In genomic region chr12:56042430-56043203, GRCh38 we compare ENCODE assay signal across 8 cellular contexts. TPM values are rescaled to one million over a fixed set of nuclear protein-coding genes. Genes with fewer than 3 reads are reported as not detected.
DNase-seq lines count a peak whose midpoint lies in the region; ATAC-seq and TF ChIP-seq lines count a peak whose summit lies in the region.

No MANE protein-coding gene starts in this region.

- peak overlapping the region; percentile 97 for H3K9ac ChIP-seq in SK-N-SH

- intact Hi-C loops in testis (cut with DNase I; ENCODE audit: low total_unique reads), result no loop called here

- peak overlapping the region; percentile 81 to 93 for H3K4me3 ChIP-seq in SK-N-SH (ENCODE audit: low read depth in 2 of 2, low read length in 1 of 2)
- H3K4me3 ChIP-seq in kidney epithelial cell (ENCODE audit: low read depth, low read length), result peak overlapping the region; percentile 90
- H3K4me3 ChIP-seq in testis, result peak overlapping the region; percentile 88 to 97

- no peak for TF ChIP-seq EP300 in SK-N-SH (IDR thresholded peaks at IDR 0.05; ENCODE audit: borderline replicate concordance in 1 of 2, low read depth in 1 of 2, low read length in 1 of 2)

- H3K4me1 Mint-ChIP-seq in activated naive CD8-positive, alpha-beta T cell treated with anti-CD3 and anti-CD28 coated beads, Interleukin-2, amount 50 U/mL, for 24 hours, result peaks cover 74% of the 10 kb centered on the region

- no peaks in the 10 kb centered on the region for H3K27me3 Mint-ChIP-seq in activated naive CD8-positive, alpha-beta T cell treated with anti-CD3 and anti-CD28 coated beads, Interleukin-2, amount 50 U/mL, for 24 hours

- 3% methylated on average over 29 of the region's 29 CpGs for WGBS in SK-N-SH (ENCODE audit: low lambda C conversion rate)
- WGBS in testis, 2 donors, result 6 to 7% methylated on average over 21 to 29 of the region's 29 CpGs

- CTCF ChIA-PET in SK-N-SH (lab: Yijun Ruan, JAX), result interaction anchor here (1.1 kb wide), 1 partner anchor 61 kb away, joined by 3 read pairs; the partner anchor contains the start of gene PA2G4

- no peak for DNase-seq in SK-N-SH
- no peak for DNase-seq in activated naive CD8-positive, alpha-beta T cell treated with anti-CD3 and anti-CD28 coated beads, Interleukin-2, amount 50 U/mL, for 24 hours
- DNase-seq in kidney epithelial cell (ENCODE audit: low read depth), result no peak
- no peak for DNase-seq in testis
- no peak for DNase-seq in NCI-H2029 (lab: John Stamatoyannopoulos, UW)
- no peak for DNase-seq in iPS-NIHi11 (ENCODE audit: low spot score)
- DNase-seq in SK-N-DZ (ENCODE audit: low spot score), result no peak

- peaks cover 46% of the 10 kb centered on the region for H3K36me3 Mint-ChIP-seq in activated naive CD8-positive, alpha-beta T cell treated with anti-CD3 and anti-CD28 coated beads, Interleukin-2, amount 50 U/mL, for 24 hours (ENCODE audit: low read depth)

- H3K4me2 ChIP-seq in SK-N-SH, result peak overlapping the region; percentile 82

- H3F3A ChIP-seq in SK-N-SH (replicated peaks; ENCODE audit: insufficient read depth), result peaks cover 40% of the 10 kb centered on the region

- H2AFZ ChIP-seq in SK-N-SH (ENCODE audit: low read depth), result no peak overlapping the region; the same call in 1 of the 2 replicates

- peaks cover 6 to 10% of the 10 kb centered on the region in 2 experiments for H3K4me1 ChIP-seq in SK-N-SH (ENCODE audit: control insufficient read depth in 1 of 2, insufficient read depth in 2 of 2, low read depth in 1 of 2, low read length in 1 of 2)
- H3K4me1 ChIP-seq in testis, result peaks cover 10% of the 10 kb centered on the region

- H3K36me3 ChIP-seq in SK-N-SH (replicated peaks in 1 of 2; ENCODE audit: control insufficient read depth in 1 of 2, insufficient read depth in 2 of 2, low read length in 1 of 2), result peaks cover 25 to 29% of the 10 kb centered on the region in 2 experiments
- H3K36me3 ChIP-seq in kidney epithelial cell (ENCODE audit: control insufficient read depth, insufficient read depth, low read length), result peaks cover 2% of the 10 kb centered on the region
- no peaks in the 10 kb centered on the region for H3K36me3 ChIP-seq in testis (ENCODE audit: low read depth, missing control alignments)

- TF ChIP-seq CTCF in SK-N-SH (IDR thresholded peaks at IDR 0.05), result no peak
- no peak for TF ChIP-seq CTCF in kidney epithelial cell (IDR thresholded peaks at IDR 0.05; ENCODE audit: insufficient read depth, low read length, poor library complexity, severe bottlenecking)
- TF ChIP-seq CTCF in testis (IDR thresholded peaks at IDR 0.05), result no peak

- peaks cover 14% of the 10 kb centered on the region for H4K20me1 ChIP-seq in SK-N-SH (ENCODE audit: insufficient read depth)

- H3K27ac Mint-ChIP-seq in activated naive CD8-positive, alpha-beta T cell treated with anti-CD3 and anti-CD28 coated beads, Interleukin-2, amount 50 U/mL, for 24 hours, result peak overlapping the region; percentile 100

- no peak for TF ChIP-seq POLR2A in testis (IDR thresholded peaks at IDR 0.05)

- H3K9me2 ChIP-seq in SK-N-SH, result no peaks in the 10 kb centered on the region

- H3K9me3 ChIP-seq in SK-N-SH, result no peaks in the 10 kb centered on the region
- H3K9me3 ChIP-seq in testis, result no peaks in the 10 kb centered on the region

- POLR2A ChIA-PET in SK-N-SH (lab: Yijun Ruan, JAX), result no interaction called here

- peak overlapping the region; percentile 90 to 98 for H3K27ac ChIP-seq in SK-N-SH (ENCODE audit: low read depth in 2 of 2, low read length in 1 of 2)
- peak overlapping the region; percentile 97 for H3K27ac ChIP-seq in testis

- H3K27me3 ChIP-seq in SK-N-SH (ENCODE audit: insufficient read depth) (no peaks in the 10 kb centered on the region), kidney epithelial cell (ENCODE audit: control insufficient read depth, insufficient read depth, low read length) (no peaks in the 10 kb centered on the region), testis (no peaks in the 10 kb centered on the region)

- TF ChIP-seq RAD21 in SK-N-SH (IDR thresholded peaks at IDR 0.05; ENCODE audit: low read length), result no peak

- H3K79me2 ChIP-seq in SK-N-SH (ENCODE audit: insufficient read depth), result peaks cover 22% of the 10 kb centered on the region

- no peak for ATAC-seq in SK-N-SH treated with all-trans-retinoic acid at 6 μM for 48 hours
- no peak for ATAC-seq in activated naive CD8-positive, alpha-beta T cell treated with anti-CD3 and anti-CD28 coated beads, Interleukin-2, amount 50 U/mL, for 24 hours

- H3K9me3 Mint-ChIP-seq in activated naive CD8-positive, alpha-beta T cell treated with anti-CD3 and anti-CD28 coated beads, Interleukin-2, amount 50 U/mL, for 24 hours, result no peaks in the 10 kb centered on the region

- peak overlapping the region; percentile 100 for H3K4me3 Mint-ChIP-seq in activated naive CD8-positive, alpha-beta T cell treated with anti-CD3 and anti-CD28 coated beads, Interleukin-2, amount 50 U/mL, for 24 hours

TF ChIP-seq in SK-N-SH, 30 proteins besides CTCF, POLR2A, EP300 and RAD21 (continues in another document):
- no peak for TF ChIP-seq PBX3 (IDR thresholded peaks at IDR 0.05)
- no peak for TF ChIP-seq MAX (IDR thresholded peaks at IDR 0.05; ENCODE audit: low read depth)
- TF ChIP-seq POLR2AphosphoS5 (IDR thresholded peaks at IDR 0.05; ENCODE audit: low read depth, low read length), result no peak

TF ChIP-seq in SK-N-SH treated with all-trans-retinoic acid at 6 μM for 48 hours, 23 proteins besides CTCF, POLR2A, EP300 and RAD21 (continues in another document):
- TF ChIP-seq TOX (CRISPR knock-in tag; IDR thresholded peaks at IDR 0.05; ENCODE audit: borderline replicate concordance) (no peak), ZFP30 (CRISPR knock-in tag; IDR thresholded peaks at IDR 0.05) (no peak), CREB5 (CRISPR knock-in tag; IDR thresholded peaks at IDR 0.05; ENCODE audit: low read depth) (no peak), CSRNP3 (CRISPR knock-in tag; IDR thresholded peaks at IDR 0.05) (no peak), ZNF70 (CRISPR knock-in tag; IDR thresholded peaks at IDR 0.05) (no peak), ARNTL (CRISPR knock-in tag; IDR thresholded peaks at IDR 0.05; ENCODE audit: borderline replicate concordance, low read depth) (no peak), ZNF565 (CRISPR knock-in tag; conservative IDR thresholded peaks at IDR 0.05; ENCODE audit: low read depth) (no peak), OSR1 (CRISPR knock-in tag; IDR thresholded peaks at IDR 0.05) (no peak)

RNA-seq across cellular contexts. Expression of gene RPS26, which starts 0.9 kb away (rescaled TPM):
- 1,500 and 1,782 TPM in 2 replicates for polyA plus RNA-seq in SK-N-SH (2012; rRNA removed)
- 1,649 and 1,800 TPM in 2 replicates for polyA plus RNA-seq in SK-N-SH (2012; cell fraction: cytosol; rRNA removed)
- 395 and 584 TPM in 2 replicates for polyA plus RNA-seq in SK-N-SH (2012; cell fraction: nucleus; rRNA removed)
- 1,382 and 1,633 TPM in 2 replicates for total RNA-seq in kidney epithelial cell
- total RNA-seq in testis, result 100 to 1,000 TPM; 395 to 568 TPM
- 197 TPM for polyA plus RNA-seq in testis (ENCODE audit: insufficient read depth, low read depth, low replicate concordance)
- polyA plus RNA-seq in SK-N-DZ (2014; cell fraction: cytosol; rRNA removed), result 360 and 480 TPM in 2 replicates
- 280 and 660 TPM in 2 replicates for polyA plus RNA-seq in SK-N-DZ (2014; cell fraction: nucleus; rRNA removed)

RNA-seq across cellular contexts. Expression of gene IKZF4, which starts 21.8 kb away (rescaled TPM):
- polyA plus RNA-seq in SK-N-SH (2012; rRNA removed) (2.0 and 3.9 TPM in 2 replicates), testis (ENCODE audit: insufficient read depth, low read depth, low replicate concordance) (17.7 TPM)
- polyA plus RNA-seq in SK-N-SH (2012; cell fraction: cytosol; rRNA removed), result 2.7 and 3.5 TPM in 2 replicates
- polyA plus RNA-seq in SK-N-SH (2012; cell fraction: nucleus; rRNA removed), result 9.5 and 11.2 TPM in 2 replicates
- total RNA-seq in kidney epithelial cell (5.7 and 5.8 TPM in 2 replicates), testis (10 to 100 TPM; 10.7 to 13.9 TPM)
- 4.0 and 5.0 TPM in 2 replicates for polyA plus RNA-seq in SK-N-DZ (2014; cell fraction: cytosol; rRNA removed)
- 3.2 and 13.6 TPM in 2 replicates for polyA plus RNA-seq in SK-N-DZ (2014; cell fraction: nucleus; rRNA removed)

RNA-seq across cellular contexts. Expression of gene ERBB3, which starts 37.3 kb away (rescaled TPM):
- polyA plus RNA-seq in SK-N-SH (2012; rRNA removed) (1.4 and 1.5 TPM in 2 replicates), testis (ENCODE audit: insufficient read depth, low read depth, low replicate concordance) (6.1 TPM)
- polyA plus RNA-seq in SK-N-SH (2012; cell fraction: cytosol; rRNA removed), result 1.1 and 1.2 TPM in 2 replicates
- polyA plus RNA-seq in SK-N-SH (2012; cell fraction: nucleus; rRNA removed), result 0.99 and 1.1 TPM in 2 replicates
- total RNA-seq in kidney epithelial cell (12.3 and 17.3 TPM in 2 replicates), testis (1 to 10 TPM; 3.3 to 9.8 TPM)
- 0.03 and 0.30 TPM in 2 replicates for polyA plus RNA-seq in SK-N-DZ (2014; cell fraction: cytosol; rRNA removed)
- 0.19 and 0.42 TPM in 2 replicates for polyA plus RNA-seq in SK-N-DZ (2014; cell fraction: nucleus; rRNA removed)

RNA-seq across cellular contexts. Expression of gene SUOX, which starts 45.5 kb away (rescaled TPM):
- 23.2 and 25.7 TPM in 2 replicates for polyA plus RNA-seq in SK-N-SH (2012; rRNA removed)
- polyA plus RNA-seq in SK-N-SH (2012; cell fraction: cytosol; rRNA removed), result 14.1 and 18.3 TPM in 2 replicates
- polyA plus RNA-seq in SK-N-SH (2012; cell fraction: nucleus; rRNA removed), result 32.8 and 45.2 TPM in 2 replicates
- 12.0 and 18.0 TPM in 2 replicates for total RNA-seq in kidney epithelial cell
- total RNA-seq in testis, result 10 to 100 TPM in 1 of 2 donors, 1 to 10 TPM in 1; 9.5 to 14.3 TPM
- 14.1 TPM for polyA plus RNA-seq in testis (ENCODE audit: insufficient read depth, low read depth, low replicate concordance)
- polyA plus RNA-seq in SK-N-DZ (2014; cell fraction: cytosol; rRNA removed), result 15.3 and 15.7 TPM in 2 replicates
- polyA plus RNA-seq in SK-N-DZ (2014; cell fraction: nucleus; rRNA removed), result 17.3 and 21.9 TPM in 2 replicates
